12 cellular contexts compared by ENCODE assay signal in genomic region chr13:46198794-46199193, GRCh38. TPM values are rescaled to one million over a fixed set of nuclear protein-coding genes. Genes with fewer than 3 reads are reported as not detected.
"Had no signal": no experiment of that assay in that cellular context is flagged by ENCODE, and none has a peak within 500 bp of the region (broad histone marks: within the 10 kb centered on the region; RNA-seq: fewer than 3 reads in every experiment).

No MANE protein-coding gene starts in this region.

- H3K9me3 ChIP-seq: HAP-1 had no signal

- H3K4me1 ChIP-seq: HAP-1 had no signal

- H3K27ac ChIP-seq: GM23248, KMS-11 had no signal

- H3K9me3 Mint-ChIP-seq: HFFc6 had no signal

- H3K9ac ChIP-seq: GM23248, KMS-11 had no signal

- H3K4me2 ChIP-seq: KMS-11 had no signal

- H3K36me3 ChIP-seq: HAP-1 had no signal

- ATAC-seq: HCT116 had no signal

- H2AFZ ChIP-seq: GM23248 had no signal

- H3K4me3 ChIP-seq: GM23248, HAP-1 had no signal

- FAIRE-seq: HTR-8/SVneo had no signal

- H3K4me3 Mint-ChIP-seq: HFFc6 had no signal

- DNase-seq: GM23248, GOT3, H7, HFFc6, IMR-90, KBM-7 had no signal

- H3K27ac Mint-ChIP-seq: HFFc6 had no signal

RNA-seq across cellular contexts. Expression of gene LRRC63, which starts 12.9 kb away (rescaled TPM):
- total RNA-seq: GM23248, H4, H7, HFFc6, HT-29, IMR-90 had no signal
- polyA plus RNA-seq: GM23248, IMR-90 had no signal

RNA-seq across cellular contexts. Expression of gene LCP1, which starts 16.8 kb away (rescaled TPM):
- total RNA-seq: GM23248, HT-29, IMR-90 had no signal
- polyA plus RNA-seq: IMR-90 had no signal
